Comparison of ENCODE assay signal across 1 cellular context in the genomic region with DNA sequence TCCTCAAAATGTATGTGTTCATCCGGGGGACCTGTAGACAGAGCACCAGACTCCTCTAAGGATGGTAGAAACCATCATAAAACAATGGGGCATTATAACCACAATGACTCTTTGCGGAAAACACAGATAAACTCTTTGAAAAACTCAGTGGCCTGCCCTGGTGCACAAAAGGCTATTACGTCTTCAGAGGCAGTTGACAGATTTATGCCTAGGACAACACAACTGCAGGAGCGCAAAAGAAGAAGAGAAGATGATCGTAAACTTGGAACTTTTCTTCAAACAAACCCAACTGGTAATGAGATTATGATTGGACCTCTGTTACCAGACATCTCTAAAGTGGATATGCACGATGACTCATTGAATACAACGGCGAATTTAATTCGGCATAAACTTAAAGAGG.
TF ChIP-seq lines count a peak whose summit lies in the region.

No MANE protein-coding gene starts in this region.

TF ChIP-seq in HEK293, 187 proteins besides CTCF, POLR2A, EP300 and RAD21 (continued from another document and continues in another):
- TF ChIP-seq ZNF654 (tag by site-specific recombination; IDR thresholded peaks at IDR 0.05; ENCODE audit: low read depth) (no peak), ZNF174 (tag by site-specific recombination; IDR thresholded peaks at IDR 0.05) (no peak), ZNF114 (tag by site-specific recombination; IDR thresholded peaks at IDR 0.05) (no peak), ZNF660 (tag by site-specific recombination; IDR thresholded peaks at IDR 0.05) (no peak), ZNF585B (tag by site-specific recombination; IDR thresholded peaks at IDR 0.05) (no peak), ZNF335 (tag by site-specific recombination; conservative IDR thresholded peaks at IDR 0.05) (no peak), ZNF341 (tag by site-specific recombination; IDR thresholded peaks at IDR 0.05; ENCODE audit: low read depth) (no peak), PRDM1 (tag by site-specific recombination; IDR thresholded peaks at IDR 0.05) (no peak), ZSCAN23 (tag by site-specific recombination; IDR thresholded peaks at IDR 0.05) (no peak), HOXD13 (CRISPR knock-in tag; IDR thresholded peaks at IDR 0.05; ENCODE audit: borderline replicate concordance) (no peak), HOXC10 (CRISPR knock-in tag; IDR thresholded peaks at IDR 0.05) (no peak), ZNF280C (tag by site-specific recombination; IDR thresholded peaks at IDR 0.05) (no peak), GLI2 (tag by site-specific recombination; IDR thresholded peaks at IDR 0.05; ENCODE audit: borderline replicate concordance, low read depth) (peak; percentile 84; the same call in 1 of the 2 replicates), ZNF776 (tag by site-specific recombination; IDR thresholded peaks at IDR 0.05; ENCODE audit: borderline replicate concordance) (no peak), GFI1B (tag by site-specific recombination; IDR thresholded peaks at IDR 0.05) (no peak), ZNF76 (tag by site-specific recombination; IDR thresholded peaks at IDR 0.05; ENCODE audit: borderline replicate concordance, low read depth) (0 out of 2 replicates have a peak, but pooled peaks have one; percentile 21), ZEB2 (tag by site-specific recombination; IDR thresholded peaks at IDR 0.05) (peak; percentile 88), ZNF133 (tag by site-specific recombination; IDR thresholded peaks at IDR 0.05) (no peak), KLF7 (tag by site-specific recombination; IDR thresholded peaks at IDR 0.05; ENCODE audit: borderline replicate concordance) (no peak), HOXA7 (CRISPR knock-in tag; IDR thresholded peaks at IDR 0.05; ENCODE audit: borderline replicate concordance) (no peak), ZNF239 (tag by site-specific recombination; IDR thresholded peaks at IDR 0.05) (no peak), REST (tag by site-specific recombination; IDR thresholded peaks at IDR 0.05) (no peak), ZNF530 (tag by site-specific recombination; IDR thresholded peaks at IDR 0.05; ENCODE audit: low read depth) (no peak), ZNF138 (tag by site-specific recombination; IDR thresholded peaks at IDR 0.05; ENCODE audit: borderline replicate concordance) (no peak), ZNF391 (tag by site-specific recombination; IDR thresholded peaks at IDR 0.05; ENCODE audit: borderline replicate concordance, low read depth) (no peak), ZNF692 (tag by site-specific recombination; IDR thresholded peaks at IDR 0.05) (0 out of 2 replicates have a peak, but pooled peaks have one; percentile 30), KLF10 (tag by site-specific recombination; IDR thresholded peaks at IDR 0.05) (peak; percentile 43; the same call in 1 of the 2 replicates)
- TF ChIP-seq, protein P1, sequence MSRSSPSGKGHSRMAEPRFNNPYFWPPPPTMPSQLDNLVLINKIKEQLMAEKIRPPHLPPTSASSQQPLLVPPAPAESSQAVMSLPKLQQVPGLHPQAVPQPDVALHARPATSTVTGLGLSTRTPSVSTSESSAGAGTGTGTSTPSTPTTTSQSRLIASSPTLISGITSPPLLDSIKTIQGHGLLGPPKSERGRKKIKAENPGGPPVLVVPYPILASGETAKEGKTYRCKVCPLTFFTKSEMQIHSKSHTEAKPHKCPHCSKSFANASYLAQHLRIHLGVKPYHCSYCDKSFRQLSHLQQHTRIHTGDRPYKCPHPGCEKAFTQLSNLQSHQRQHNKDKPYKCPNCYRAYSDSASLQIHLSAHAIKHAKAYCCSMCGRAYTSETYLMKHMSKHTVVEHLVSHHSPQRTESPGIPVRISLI (tag by site-specific recombination; IDR thresholded peaks at IDR 0.05), result peak; percentile 55; the same call in 1 of the 2 replicates
- TF ChIP-seq, protein P2, sequence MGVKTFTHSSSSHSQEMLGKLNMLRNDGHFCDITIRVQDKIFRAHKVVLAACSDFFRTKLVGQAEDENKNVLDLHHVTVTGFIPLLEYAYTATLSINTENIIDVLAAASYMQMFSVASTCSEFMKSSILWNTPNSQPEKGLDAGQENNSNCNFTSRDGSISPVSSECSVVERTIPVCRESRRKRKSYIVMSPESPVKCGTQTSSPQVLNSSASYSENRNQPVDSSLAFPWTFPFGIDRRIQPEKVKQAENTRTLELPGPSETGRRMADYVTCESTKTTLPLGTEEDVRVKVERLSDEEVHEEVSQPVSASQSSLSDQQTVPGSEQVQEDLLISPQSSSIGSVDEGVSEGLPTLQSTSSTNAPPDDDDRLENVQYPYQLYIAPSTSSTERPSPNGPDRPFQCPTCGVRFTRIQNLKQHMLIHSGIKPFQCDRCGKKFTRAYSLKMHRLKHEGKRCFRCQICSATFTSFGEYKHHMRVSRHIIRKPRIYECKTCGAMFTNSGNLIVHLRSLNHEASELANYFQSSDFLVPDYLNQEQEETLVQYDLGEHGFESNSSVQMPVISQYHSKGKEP (tag by site-specific recombination; IDR thresholded peaks at IDR 0.05), result no peak; the same call in 1 of the 2 replicates
- TF ChIP-seq, protein P3, sequence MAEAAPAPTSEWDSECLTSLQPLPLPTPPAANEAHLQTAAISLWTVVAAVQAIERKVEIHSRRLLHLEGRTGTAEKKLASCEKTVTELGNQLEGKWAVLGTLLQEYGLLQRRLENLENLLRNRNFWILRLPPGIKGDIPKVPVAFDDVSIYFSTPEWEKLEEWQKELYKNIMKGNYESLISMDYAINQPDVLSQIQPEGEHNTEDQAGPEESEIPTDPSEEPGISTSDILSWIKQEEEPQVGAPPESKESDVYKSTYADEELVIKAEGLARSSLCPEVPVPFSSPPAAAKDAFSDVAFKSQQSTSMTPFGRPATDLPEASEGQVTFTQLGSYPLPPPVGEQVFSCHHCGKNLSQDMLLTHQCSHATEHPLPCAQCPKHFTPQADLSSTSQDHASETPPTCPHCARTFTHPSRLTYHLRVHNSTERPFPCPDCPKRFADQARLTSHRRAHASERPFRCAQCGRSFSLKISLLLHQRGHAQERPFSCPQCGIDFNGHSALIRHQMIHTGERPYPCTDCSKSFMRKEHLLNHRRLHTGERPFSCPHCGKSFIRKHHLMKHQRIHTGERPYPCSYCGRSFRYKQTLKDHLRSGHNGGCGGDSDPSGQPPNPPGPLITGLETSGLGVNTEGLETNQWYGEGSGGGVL (tag by site-specific recombination; IDR thresholded peaks at IDR 0.05), result no peak
- TF ChIP-seq, protein P4, sequence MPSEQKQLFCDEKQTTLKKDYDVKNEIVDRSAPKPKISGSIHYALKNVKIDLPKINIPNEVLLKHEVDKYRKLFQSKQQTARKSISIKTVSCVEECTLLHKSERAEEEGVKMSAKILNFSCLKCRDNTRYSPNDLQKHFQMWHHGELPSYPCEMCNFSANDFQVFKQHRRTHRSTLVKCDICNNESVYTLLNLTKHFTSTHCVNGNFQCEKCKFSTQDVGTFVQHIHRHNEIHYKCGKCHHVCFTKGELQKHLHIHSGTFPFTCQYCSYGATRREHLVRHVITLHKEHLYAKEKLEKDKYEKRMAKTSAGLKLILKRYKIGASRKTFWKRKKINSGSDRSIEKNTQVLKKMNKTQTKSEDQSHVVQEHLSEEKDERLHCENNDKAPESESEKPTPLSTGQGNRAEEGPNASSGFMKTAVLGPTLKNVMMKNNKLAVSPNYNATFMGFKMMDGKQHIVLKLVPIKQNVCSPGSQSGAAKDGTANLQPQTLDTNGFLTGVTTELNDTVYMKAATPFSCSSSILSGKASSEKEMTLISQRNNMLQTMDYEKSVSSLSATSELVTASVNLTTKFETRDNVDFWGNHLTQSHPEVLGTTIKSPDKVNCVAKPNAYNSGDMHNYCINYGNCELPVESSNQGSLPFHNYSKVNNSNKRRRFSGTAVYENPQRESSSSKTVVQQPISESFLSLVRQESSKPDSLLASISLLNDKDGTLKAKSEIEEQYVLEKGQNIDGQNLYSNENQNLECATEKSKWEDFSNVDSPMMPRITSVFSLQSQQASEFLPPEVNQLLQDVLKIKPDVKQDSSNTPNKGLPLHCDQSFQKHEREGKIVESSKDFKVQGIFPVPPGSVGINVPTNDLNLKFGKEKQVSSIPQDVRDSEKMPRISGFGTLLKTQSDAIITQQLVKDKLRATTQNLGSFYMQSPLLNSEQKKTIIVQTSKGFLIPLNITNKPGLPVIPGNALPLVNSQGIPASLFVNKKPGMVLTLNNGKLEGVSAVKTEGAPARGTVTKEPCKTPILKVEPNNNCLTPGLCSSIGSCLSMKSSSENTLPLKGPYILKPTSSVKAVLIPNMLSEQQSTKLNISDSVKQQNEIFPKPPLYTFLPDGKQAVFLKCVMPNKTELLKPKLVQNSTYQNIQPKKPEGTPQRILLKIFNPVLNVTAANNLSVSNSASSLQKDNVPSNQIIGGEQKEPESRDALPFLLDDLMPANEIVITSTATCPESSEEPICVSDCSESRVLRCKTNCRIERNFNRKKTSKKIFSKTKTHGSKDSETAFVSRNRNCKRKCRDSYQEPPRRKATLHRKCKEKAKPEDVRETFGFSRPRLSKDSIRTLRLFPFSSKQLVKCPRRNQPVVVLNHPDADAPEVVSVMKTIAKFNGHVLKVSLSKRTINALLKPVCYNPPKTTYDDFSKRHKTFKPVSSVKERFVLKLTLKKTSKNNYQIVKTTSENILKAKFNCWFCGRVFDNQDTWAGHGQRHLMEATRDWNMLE (tag by site-specific recombination; conservative IDR thresholded peaks at IDR 0.05; ENCODE audit: low read depth), result no peak
- TF ChIP-seq, protein P5, sequence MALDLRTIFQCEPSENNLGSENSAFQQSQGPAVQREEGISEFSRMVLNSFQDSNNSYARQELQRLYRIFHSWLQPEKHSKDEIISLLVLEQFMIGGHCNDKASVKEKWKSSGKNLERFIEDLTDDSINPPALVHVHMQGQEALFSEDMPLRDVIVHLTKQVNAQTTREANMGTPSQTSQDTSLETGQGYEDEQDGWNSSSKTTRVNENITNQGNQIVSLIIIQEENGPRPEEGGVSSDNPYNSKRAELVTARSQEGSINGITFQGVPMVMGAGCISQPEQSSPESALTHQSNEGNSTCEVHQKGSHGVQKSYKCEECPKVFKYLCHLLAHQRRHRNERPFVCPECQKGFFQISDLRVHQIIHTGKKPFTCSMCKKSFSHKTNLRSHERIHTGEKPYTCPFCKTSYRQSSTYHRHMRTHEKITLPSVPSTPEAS (tag by site-specific recombination; IDR thresholded peaks at IDR 0.05), result no peak
- TF ChIP-seq, protein P6, sequence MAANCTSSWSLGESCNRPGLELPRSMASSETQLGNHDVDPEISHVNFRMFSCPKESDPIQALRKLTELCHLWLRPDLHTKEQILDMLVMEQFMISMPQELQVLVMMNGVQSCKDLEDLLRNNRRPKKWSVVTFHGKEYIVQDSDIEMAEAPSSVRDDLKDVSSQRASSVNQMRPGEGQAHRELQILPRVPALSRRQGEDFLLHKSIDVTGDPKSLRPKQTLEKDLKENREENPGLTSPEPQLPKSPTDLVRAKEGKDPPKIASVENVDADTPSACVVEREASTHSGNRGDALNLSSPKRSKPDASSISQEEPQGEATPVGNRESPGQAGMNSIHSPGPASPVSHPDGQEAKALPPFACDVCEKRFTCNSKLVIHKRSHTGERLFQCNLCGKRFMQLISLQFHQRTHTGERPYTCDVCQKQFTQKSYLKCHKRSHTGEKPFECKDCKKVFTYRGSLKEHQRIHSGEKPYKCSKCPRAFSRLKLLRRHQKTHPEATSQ (tag by site-specific recombination; IDR thresholded peaks at IDR 0.05), result no peak
